Comparison of ENCODE assay signal across 8 cellular contexts in the genomic region with DNA sequence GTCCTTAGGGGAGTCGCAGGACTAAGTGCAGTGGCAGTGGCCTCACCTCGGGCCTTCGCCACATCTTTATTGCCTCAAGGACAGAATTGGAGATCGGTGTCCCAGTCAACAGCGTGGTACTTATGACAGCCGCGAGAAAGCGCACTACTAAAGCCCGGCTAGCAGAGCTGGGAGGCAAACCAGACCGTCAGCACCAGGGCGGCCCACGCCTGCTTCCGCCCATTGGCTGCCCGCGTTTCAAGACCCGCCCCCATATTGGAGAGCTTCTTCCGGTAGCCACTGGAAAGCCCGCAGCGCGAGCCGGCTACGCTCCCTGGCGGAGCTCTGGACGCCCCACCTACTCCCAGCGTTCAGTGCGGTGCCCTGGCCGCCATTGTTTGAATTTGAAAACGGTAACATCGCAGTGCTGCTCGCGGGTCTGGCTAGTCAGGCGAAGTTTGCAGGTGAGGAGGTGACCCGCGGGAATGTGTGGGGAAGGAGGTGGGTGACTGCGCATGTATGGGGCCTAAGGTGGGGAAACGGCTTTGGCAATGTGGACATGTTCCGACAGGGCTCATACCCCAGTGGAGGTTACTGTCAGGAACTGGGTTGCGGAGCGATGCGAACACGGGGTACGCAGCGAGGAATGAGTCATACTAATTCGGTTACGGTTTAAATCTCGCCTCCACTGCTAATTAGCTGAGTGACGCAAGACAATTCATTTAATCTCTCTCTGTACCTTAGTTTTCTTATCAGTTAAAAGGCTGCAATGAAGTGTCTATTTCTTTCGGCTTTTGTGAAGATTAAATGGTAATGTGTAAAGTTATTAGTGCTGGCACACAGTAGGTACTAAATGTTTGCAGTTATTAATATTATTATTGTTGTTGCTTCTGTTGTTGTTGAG. TPM values are rescaled to one million over a fixed set of nuclear protein-coding genes. Genes with fewer than 3 reads are reported as not detected.
DNase-seq lines count a peak whose midpoint lies in the region; ATAC-seq and TF ChIP-seq lines count a peak whose summit lies in the region.

A gene with protein sequence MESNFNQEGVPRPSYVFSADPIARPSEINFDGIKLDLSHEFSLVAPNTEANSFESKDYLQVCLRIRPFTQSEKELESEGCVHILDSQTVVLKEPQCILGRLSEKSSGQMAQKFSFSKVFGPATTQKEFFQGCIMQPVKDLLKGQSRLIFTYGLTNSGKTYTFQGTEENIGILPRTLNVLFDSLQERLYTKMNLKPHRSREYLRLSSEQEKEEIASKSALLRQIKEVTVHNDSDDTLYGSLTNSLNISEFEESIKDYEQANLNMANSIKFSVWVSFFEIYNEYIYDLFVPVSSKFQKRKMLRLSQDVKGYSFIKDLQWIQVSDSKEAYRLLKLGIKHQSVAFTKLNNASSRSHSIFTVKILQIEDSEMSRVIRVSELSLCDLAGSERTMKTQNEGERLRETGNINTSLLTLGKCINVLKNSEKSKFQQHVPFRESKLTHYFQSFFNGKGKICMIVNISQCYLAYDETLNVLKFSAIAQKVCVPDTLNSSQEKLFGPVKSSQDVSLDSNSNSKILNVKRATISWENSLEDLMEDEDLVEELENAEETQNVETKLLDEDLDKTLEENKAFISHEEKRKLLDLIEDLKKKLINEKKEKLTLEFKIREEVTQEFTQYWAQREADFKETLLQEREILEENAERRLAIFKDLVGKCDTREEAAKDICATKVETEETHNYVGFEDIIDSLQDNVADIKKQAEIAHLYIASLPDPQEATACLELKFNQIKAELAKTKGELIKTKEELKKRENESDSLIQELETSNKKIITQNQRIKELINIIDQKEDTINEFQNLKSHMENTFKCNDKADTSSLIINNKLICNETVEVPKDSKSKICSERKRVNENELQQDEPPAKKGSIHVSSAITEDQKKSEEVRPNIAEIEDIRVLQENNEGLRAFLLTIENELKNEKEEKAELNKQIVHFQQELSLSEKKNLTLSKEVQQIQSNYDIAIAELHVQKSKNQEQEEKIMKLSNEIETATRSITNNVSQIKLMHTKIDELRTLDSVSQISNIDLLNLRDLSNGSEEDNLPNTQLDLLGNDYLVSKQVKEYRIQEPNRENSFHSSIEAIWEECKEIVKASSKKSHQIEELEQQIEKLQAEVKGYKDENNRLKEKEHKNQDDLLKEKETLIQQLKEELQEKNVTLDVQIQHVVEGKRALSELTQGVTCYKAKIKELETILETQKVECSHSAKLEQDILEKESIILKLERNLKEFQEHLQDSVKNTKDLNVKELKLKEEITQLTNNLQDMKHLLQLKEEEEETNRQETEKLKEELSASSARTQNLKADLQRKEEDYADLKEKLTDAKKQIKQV (N-terminal part only) (plus strand): TSS at position 353 of the 883 bp plus-strand sequence. CDS start 3,705 bp downstream, outside the sequence.

- no peaks in the 10 kb centered on the region for H3K9me3 Mint-ChIP-seq in CD4-positive, CD25-positive, alpha-beta regulatory T cell

- no peaks in the 10 kb centered on the region for H3K36me3 ChIP-seq in CD4-positive, CD25-positive, alpha-beta regulatory T cell (ENCODE audit: control insufficient read depth, insufficient read depth, low read length)
- no peaks in the 10 kb centered on the region for H3K36me3 ChIP-seq in left lung

- H3K27ac Mint-ChIP-seq in CD4-positive, CD25-positive, alpha-beta regulatory T cell: peak within 1 kb of the TSS; percentile 97 to 99 (median 97)

- peak; percentile 93 to 99 (median 96) for DNase-seq in CD4-positive, CD25-positive, alpha-beta regulatory T cell
- DNase-seq in NCI-H774 (lab: John Stamatoyannopoulos, UW) (peak; percentile 83), dermis blood vessel endothelial cell (peak; percentile 98), left lung (peak; percentile 97 to 98)
- peak; percentile 91 to 94 for DNase-seq in activated CD4-positive, alpha-beta T cell treated with anti-CD3 and anti-CD28 coated beads, Interleukin-2, amount 50 U/mL, for 4 hours
- DNase-seq in stimulated activated CD4-positive, alpha-beta T cell treated with anti-CD3 and anti-CD28 coated beads, Interleukin-2, amount 100 ng/mL, for 48 hours: peak; percentile 87 to 88

- TF ChIP-seq CTCF in left lung (IDR thresholded peaks at IDR 0.05): peak; percentile 38 to 39

- H3K27me3 Mint-ChIP-seq in CD4-positive, CD25-positive, alpha-beta regulatory T cell: no peaks in the 10 kb centered on the region

- ATAC-seq in CD4-positive, CD25-positive, alpha-beta regulatory T cell (ENCODE audit: low read depth in 2 of 2): peak; percentile 97 to 98
- ATAC-seq in GM19397 (IDR thresholded peaks at IDR 0.05; ENCODE audit: unreplicated experiment) (peak; percentile 98), HG03571 (IDR thresholded peaks at IDR 0.05; ENCODE audit: unreplicated experiment) (peak; percentile 99), left lung (peak; percentile 100)

- no peaks in the 10 kb centered on the region for H3K27me3 ChIP-seq in CD4-positive, CD25-positive, alpha-beta regulatory T cell (ENCODE audit: control insufficient read depth, insufficient read depth, low read length)
- H3K27me3 ChIP-seq in left lung: no peaks in the 10 kb centered on the region

- peak within 1 kb of the TSS; percentile 93 for H3K27ac ChIP-seq in CD4-positive, CD25-positive, alpha-beta regulatory T cell (ENCODE audit: insufficient read depth, low read length, poor library complexity, severe bottlenecking)
- H3K27ac ChIP-seq in left lung: peak within 1 kb of the TSS; percentile 83 to 92

- peaks cover 35% of the 10 kb centered on the region for H3K4me1 ChIP-seq in CD4-positive, CD25-positive, alpha-beta regulatory T cell (ENCODE audit: control insufficient read depth, insufficient read depth, low read length, poor library complexity, severe bottlenecking)
- peaks cover 7 to 17% of the 10 kb centered on the region in 2 donors for H3K4me1 ChIP-seq in left lung

- peak within 1 kb of the TSS; percentile 94 for H3K4me3 ChIP-seq in CD4-positive, CD25-positive, alpha-beta regulatory T cell (ENCODE audit: low read depth, low read length)
- H3K4me3 ChIP-seq in left lung: peak within 1 kb of the TSS; percentile 46 to 53

- intact Hi-C loops in left lung (cut with DNase I): no loop called here

- peak within 1 kb of the TSS; percentile 93 to 98 (median 96) for H3K4me3 Mint-ChIP-seq in CD4-positive, CD25-positive, alpha-beta regulatory T cell

- no peaks in the 10 kb centered on the region for H3K36me3 Mint-ChIP-seq in CD4-positive, CD25-positive, alpha-beta regulatory T cell

- peaks cover 23 to 59% (median 38%) of the 10 kb centered on the region in 4 donors for H3K4me1 Mint-ChIP-seq in CD4-positive, CD25-positive, alpha-beta regulatory T cell

- no peaks in the 10 kb centered on the region for H3K9me3 ChIP-seq in CD4-positive, CD25-positive, alpha-beta regulatory T cell (ENCODE audit: control insufficient read depth in 2 of 2, low read length in 2 of 2)
- no peaks in the 10 kb centered on the region for H3K9me3 ChIP-seq in left lung

RNA-seq across cellular contexts. Expression of the gene that starts here (rescaled TPM):
- 42.8 TPM for total RNA-seq in CD4-positive, CD25-positive, alpha-beta regulatory T cell
- 10 to 100 TPM; 12.0 to 18.9 (median 18.0) TPM for polyA plus RNA-seq in CD4-positive, CD25-positive, alpha-beta regulatory T cell
- total RNA-seq in dermis blood vessel endothelial cell: 7.0 and 23.5 TPM in 2 replicates
- 10 to 100 TPM in 1 of 2 donors, 1 to 10 TPM in 1; 10.0 to 10.9 TPM for total RNA-seq in left lung

Comparison
In these comparisons a context has a peak if more than half of its experiments do, and no peak if none do; other contexts are left out.
1. Peak in every context shown above with its lines: DNase-seq, ATAC-seq, H3K4me3 ChIP-seq and H3K27ac ChIP-seq.